8 cellular contexts compared by ENCODE assay signal in genomic region chr12:120116792-120117651, GRCh38. TPM values are rescaled to one million over a fixed set of nuclear protein-coding genes. Genes with fewer than 3 reads are reported as not detected.
DNase-seq lines count a peak whose midpoint lies in the region; ATAC-seq and TF ChIP-seq lines count a peak whose summit lies in the region.

No MANE protein-coding gene starts in this region.

- peak overlapping the region; percentile 91 for H3K4me3 Mint-ChIP-seq in activated naive CD8-positive, alpha-beta T cell

- intact Hi-C loops in head of caudate nucleus (cut with DNase I) (loop anchor here (10.0 kb wide), 1 partner anchor 78 kb away; the partner anchor contains the start of gene GCN1), ovary (cut with DNase I) (no loop called here)

- no peaks in the 10 kb centered on the region for H3K27me3 Mint-ChIP-seq in activated naive CD8-positive, alpha-beta T cell

- TF ChIP-seq EP300 in ovary (IDR thresholded peaks at IDR 0.05) = no peak

- H3K9me3 Mint-ChIP-seq in activated naive CD8-positive, alpha-beta T cell (ENCODE audit: low read depth) = no peaks in the 10 kb centered on the region

- H3K27ac ChIP-seq in ovary (peak overlapping the region; percentile 86 to 92), thymus (ENCODE audit: low read depth) (peak overlapping the region; percentile 96)

- DNase-seq in GM12864 (ENCODE audit: low read depth) = peak; percentile 66
- DNase-seq in NCI-H128 (lab: John Stamatoyannopoulos, UW; ENCODE audit: unreplicated experiment) = peak; percentile 70
- DNase-seq in SKM-1 (lab: John Stamatoyannopoulos, UW; ENCODE audit: unreplicated experiment) = peak; percentile 45
- peak; percentile 44 to 96 (median 92) for DNase-seq in head of caudate nucleus
- DNase-seq in ovary = peak; percentile 95 to 98 (median 96)

- TF ChIP-seq POLR2A in ovary (IDR thresholded peaks at IDR 0.05) = peak; percentile 84

- peaks cover 16% of the 10 kb centered on the region for H3K4me1 ChIP-seq in ovary (ENCODE audit: insufficient read depth)
- H3K4me1 ChIP-seq in thymus (ENCODE audit: control insufficient read depth, insufficient read depth, low read length) = peaks cover 26% of the 10 kb centered on the region

- H3K4me3 ChIP-seq in GM12864 (ENCODE audit: low read depth, low read length) (peak overlapping the region; percentile 91), ovary (peak overlapping the region; percentile 68), thymus (ENCODE audit: low read length) (peak overlapping the region; percentile 94)

- TF ChIP-seq CTCF in GM12864 (IDR thresholded peaks at IDR 0.05; ENCODE audit: low read depth, low read length, missing control alignments) = no peak
- TF ChIP-seq CTCF in ovary (IDR thresholded peaks at IDR 0.05) = no peak

- peaks cover 75% of the 10 kb centered on the region for H3K4me1 Mint-ChIP-seq in activated naive CD8-positive, alpha-beta T cell (ENCODE audit: low read depth)

- WGBS in ovary, 3 donors = 0 to 1% (median 0%) methylated on average over 26 to 91 of the region's 91 CpGs
- under 1% methylated on average over 91 of the region's 91 CpGs for WGBS in thymus

- no peaks in the 10 kb centered on the region for H3K36me3 ChIP-seq in ovary
- no peaks in the 10 kb centered on the region for H3K36me3 ChIP-seq in thymus (ENCODE audit: control insufficient read depth, insufficient read depth)

- H3K27ac Mint-ChIP-seq in activated naive CD8-positive, alpha-beta T cell = peak overlapping the region; percentile 79

- peak; percentile 49 for ATAC-seq in HG02678 (IDR thresholded peaks at IDR 0.05; ENCODE audit: unreplicated experiment)

- H3K9me3 ChIP-seq in ovary (no peaks in the 10 kb centered on the region), thymus (ENCODE audit: control insufficient read depth) (no peaks in the 10 kb centered on the region)

- H3K36me3 Mint-ChIP-seq in activated naive CD8-positive, alpha-beta T cell = peaks cover 12% of the 10 kb centered on the region

- H3K27me3 ChIP-seq in ovary (no peaks in the 10 kb centered on the region), thymus (ENCODE audit: control insufficient read depth, insufficient read depth) (no peaks in the 10 kb centered on the region)

RNA-seq across cellular contexts. Expression of gene RAB35, which starts 0.5 kb away (rescaled TPM):
- 10 to 100 TPM; 14.1 to 48.5 (median 39.3) TPM for total RNA-seq in ovary
- polyA plus RNA-seq in ovary (10 to 100 TPM; 33.0 to 40.0 TPM), thymus (37.5 TPM)

Comparison
In these comparisons a context has a peak if more than half of its experiments do, and no peak if none do; other contexts are left out.
1. Peak in every context shown above with its lines: DNase-seq, ATAC-seq, H3K4me3 ChIP-seq and H3K27ac ChIP-seq.
2. DNase-seq: peak in every context shown above with its lines; median percentile 96 in ovary; 92 in head of caudate nucleus; 70 in NCI-H128; 66 in GM12864; 45 in SKM-1.